1 cellular context compared by ENCODE assay signal in the genomic region with DNA sequence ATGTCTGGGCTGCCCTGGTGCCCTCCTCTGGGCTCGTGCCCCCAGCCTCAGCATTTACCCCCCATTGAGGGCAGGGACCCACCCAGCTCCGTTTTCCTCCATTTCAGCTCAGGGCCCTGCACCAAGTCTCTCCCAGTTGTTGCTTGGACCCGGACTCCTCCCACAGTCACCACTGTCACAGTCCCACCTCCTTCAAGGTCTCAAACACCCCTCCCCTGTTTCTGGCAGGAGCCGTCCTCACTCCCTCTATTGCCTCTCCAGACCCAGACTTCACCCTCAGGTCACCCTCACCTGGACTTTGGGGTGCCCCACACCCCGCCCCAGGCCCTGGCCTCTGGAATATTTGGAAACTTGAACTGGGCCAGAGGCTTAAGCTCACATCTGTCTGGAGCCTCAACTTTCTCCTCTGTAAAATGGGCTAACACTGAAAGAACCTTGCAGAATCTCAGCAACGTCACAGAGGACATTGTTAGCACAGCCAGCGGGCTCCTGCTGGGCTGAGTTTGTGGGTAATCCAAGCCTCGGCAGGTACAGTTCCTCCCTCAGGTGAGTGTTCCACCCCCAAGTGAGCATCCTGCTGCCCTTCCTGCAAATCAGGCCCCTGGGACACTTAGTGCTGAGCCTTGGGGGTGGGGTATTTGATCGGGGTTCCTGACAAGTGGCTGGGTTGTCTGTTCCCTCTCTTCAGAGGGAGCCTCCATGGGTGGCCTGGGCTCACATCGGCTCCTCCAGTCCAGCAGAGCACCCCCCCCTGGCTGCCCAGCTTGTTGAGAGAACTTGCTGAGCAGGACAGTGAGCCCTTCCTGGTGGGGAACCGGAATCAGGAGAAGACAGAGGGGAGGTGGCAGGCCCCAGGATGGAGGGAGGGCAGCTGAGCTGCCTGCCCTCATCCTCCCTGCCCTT.
TF ChIP-seq lines count a peak whose summit lies in the region.

No MANE protein-coding gene starts in this region.

TF ChIP-seq in HepG2, 621 proteins besides CTCF, POLR2A, EP300 and RAD21 (continued from another document):
- TF ChIP-seq, protein P1, sequence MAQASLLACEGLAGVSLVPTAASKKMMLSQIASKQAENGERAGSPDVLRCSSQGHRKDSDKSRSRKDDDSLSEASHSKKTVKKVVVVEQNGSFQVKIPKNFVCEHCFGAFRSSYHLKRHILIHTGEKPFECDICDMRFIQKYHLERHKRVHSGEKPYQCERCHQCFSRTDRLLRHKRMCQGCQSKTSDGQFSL (CRISPR knock-in tag; IDR thresholded peaks at IDR 0.05) = no peak
- TF ChIP-seq CHD4 (IDR thresholded peaks at IDR 0.05; ENCODE audit: borderline replicate concordance, low read length) = peak; percentile 83; the same call in 1 of the 2 replicates
TF ChIP-seq in HepG2: peak in this region for 13.
